In the genomic region with DNA sequence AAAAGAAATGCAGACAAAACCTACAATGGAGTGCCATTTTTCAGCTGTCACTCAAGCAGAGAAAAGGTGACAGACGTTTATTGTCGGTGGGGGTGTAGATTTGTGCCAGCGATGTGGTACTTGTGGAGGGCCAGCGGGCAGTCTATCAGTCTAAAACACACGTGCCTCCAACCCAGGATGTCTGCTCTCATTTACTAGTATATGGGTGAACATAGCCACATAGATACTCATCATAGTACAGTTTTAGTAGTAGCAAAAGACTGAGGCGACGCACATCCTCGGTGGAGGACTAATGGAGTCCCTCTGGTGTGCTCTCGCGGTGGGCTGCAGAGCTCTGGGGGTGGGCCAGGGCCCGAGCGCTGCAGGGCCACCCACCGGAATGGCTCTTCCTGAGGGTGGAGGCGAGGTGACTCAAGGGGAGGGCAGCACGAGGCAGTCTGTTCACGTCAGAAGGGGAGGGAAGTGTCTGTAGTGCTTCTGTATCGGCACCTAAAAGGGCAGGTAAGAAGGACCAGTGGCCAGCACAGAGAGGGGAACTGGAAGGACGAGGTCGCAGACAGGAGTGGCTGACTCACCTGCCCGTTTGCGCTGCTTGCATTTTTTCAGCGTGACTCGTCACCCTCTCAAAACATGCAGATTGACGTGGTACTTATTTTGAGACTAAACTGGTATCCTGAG, we compare ENCODE assay signal across 11 cellular contexts. TPM values are rescaled to one million over a fixed set of nuclear protein-coding genes. Genes with fewer than 3 reads are reported as not detected.
DNase-seq lines count a peak whose midpoint lies in the region; ATAC-seq and TF ChIP-seq lines count a peak whose summit lies in the region.
"Had no signal": no experiment of that assay in that cellular context is flagged by ENCODE, and none has a peak within 500 bp of the region (broad histone marks: within the 10 kb centered on the region; RNA-seq: fewer than 3 reads in every experiment).

No MANE protein-coding gene starts in this region.

- H3K4me3 ChIP-seq in AG04449 (ENCODE audit: low read depth, low read length) (no peak overlapping the region), cardiac fibroblast (replicated peaks in 1 of 2; ENCODE audit: low read depth in 2 of 2, low read length in 2 of 2) (no peak overlapping the region)

- peak; percentile 12 for DNase-seq in AG04449 (ENCODE audit: low read depth, low spot score)
- peak; percentile 18 for DNase-seq in HuH-7.5 (ENCODE audit: low spot score)
- peak; percentile 5 to 79 for DNase-seq in cardiac fibroblast (ENCODE audit: low read depth in 2 of 2)
- peak; percentile 39 for DNase-seq in left lobe of liver (ENCODE audit: low spot score)
- no peak for DNase-seq in NCI-H1092 (lab: John Stamatoyannopoulos, UW)
- no peak for DNase-seq in NCI-H82 treated with DMSO at 0.1 percent for 48 hours (lab: John Stamatoyannopoulos, UW; ENCODE audit: unreplicated experiment)
- no peak for DNase-seq in GF-D8 (lab: John Stamatoyannopoulos, UW)
- DNase-seq: effector memory CD4-positive, alpha-beta T cell; stimulated activated CD4-positive, alpha-beta T cell treated with anti-CD3 and anti-CD28 coated beads, Interleukin-2, amount 100 ng/mL, for 24 hours had no signal

- POLR2A ChIA-PET in AG04449 (lab: Yijun Ruan, JAX) = no interaction called here

- CTCF ChIA-PET in AG04449 (lab: Yijun Ruan, JAX) = interaction anchor here (0.7 to 1.4 kb wide), 3 partner anchors 15 to 89 kb away, joined by 3 to 5 read pairs (median 3); no protein-coding TSS in a partner anchor

- no peak for ATAC-seq in left lobe of liver
- ATAC-seq in activated CD4-positive, CD25-positive, alpha-beta regulatory T cell treated with anti-CD3 and anti-CD28 coated beads, Interleukin-2, amount 50 U/mL, for 24 hours = no peak
- ATAC-seq: Right ventricle myocardium inferior had no signal

- TF ChIP-seq CTCF in AG04449 (IDR thresholded peaks at IDR 0.05; ENCODE audit: insufficient read depth, low read length, missing control alignments) (no peak), cardiac fibroblast (IDR thresholded peaks at IDR 0.05; ENCODE audit: low read depth, low read length) (no peak)

RNA-seq across cellular contexts. Expression of gene SFSWAP, which starts 26.1 kb away (rescaled TPM):
- 15.7 TPM for total RNA-seq in left lobe of liver

Comparison
In these comparisons a context has a peak if more than half of its experiments do, and no peak if none do; other contexts are left out.
1. DNase-seq: peak in AG04449 (single experiment), HuH-7.5 (single experiment), cardiac fibroblast (2 of 2) and left lobe of liver (single experiment); none in NCI-H1092 (single experiment), NCI-H82 treated with DMSO at 0.1 percent for 48 hours (single experiment) and GF-D8 (single experiment).